16 cellular contexts compared by ENCODE assay signal in genomic region chr2:53964987-53965687, GRCh38. TPM values are rescaled to one million over a fixed set of nuclear protein-coding genes. Genes with fewer than 3 reads are reported as not detected.
DNase-seq lines count a peak whose midpoint lies in the region; ATAC-seq and TF ChIP-seq lines count a peak whose summit lies in the region.
"Had no signal": no experiment of that assay in that cellular context is flagged by ENCODE, and none has a peak within 500 bp of the region (broad histone marks: within the 10 kb centered on the region; RNA-seq: fewer than 3 reads in every experiment).

No MANE protein-coding gene starts in this region.

- H3K4me3 Mint-ChIP-seq in natural killer cell (no peak overlapping the region), T-cell (peak overlapping the region in 2 of 3 donors; percentile 13 to 20), type B pancreatic cell (peak overlapping the region; percentile 24)
- no peak overlapping the region for H3K4me3 Mint-ChIP-seq in natural killer cell treated with Interleukin-12 subunit alpha and Interleukin-12 subunit beta and Interleukin-15 and Interleukin-18, amount 100 ng/mL, for 72 hours
- H3K4me3 Mint-ChIP-seq: stimulated activated naive B cell treated with anti-CD40 and anti-IgM and Interleukin-4, amounts not matched to agents 10 μg/mL and 1 μg/mL and 100 μg/mL, for 72 hours had no signal

- no peaks in the 10 kb centered on the region for H3K9me3 Mint-ChIP-seq in natural killer cell
- no peaks in the 10 kb centered on the region for H3K9me3 Mint-ChIP-seq in natural killer cell treated with Interleukin-12 subunit alpha and Interleukin-12 subunit beta and Interleukin-15 and Interleukin-18, amount 100 ng/mL, for 72 hours
- H3K9me3 Mint-ChIP-seq in T-cell: no peaks in the 10 kb centered on the region
- no peaks in the 10 kb centered on the region for H3K9me3 Mint-ChIP-seq in type B pancreatic cell
- H3K9me3 Mint-ChIP-seq: stimulated activated naive B cell treated with anti-CD40 and anti-IgM and Interleukin-4, amounts not matched to agents 10 μg/mL and 1 μg/mL and 100 μg/mL, for 72 hours had no signal

- TF ChIP-seq CTCF in natural killer cell (IDR thresholded peaks at IDR 0.05): no peak
- no peak for TF ChIP-seq CTCF in type B pancreatic cell (conservative IDR thresholded peaks at IDR 0.05)

- peak overlapping the region; percentile 89 for H3K27ac ChIP-seq in epithelial cell of prostate

- peaks cover 80 to 82% of the 10 kb centered on the region in 2 donors for H3K4me1 Mint-ChIP-seq in natural killer cell
- H3K4me1 Mint-ChIP-seq in natural killer cell treated with Interleukin-12 subunit alpha and Interleukin-12 subunit beta and Interleukin-15 and Interleukin-18, amount 100 ng/mL, for 72 hours (ENCODE audit: low read depth in 2 of 2): peaks cover 54 to 74% of the 10 kb centered on the region in 2 donors
- H3K4me1 Mint-ChIP-seq in T-cell: peaks cover 82 to 90% (median 83%) of the 10 kb centered on the region in 3 donors
- peaks cover 38% of the 10 kb centered on the region for H3K4me1 Mint-ChIP-seq in type B pancreatic cell (ENCODE audit: unreplicated experiment)

- CTCF ChIA-PET in T-cell (lab: Charles Lee): no interaction called here

- peak overlapping the region; percentile 34 to 51 for H3K27ac Mint-ChIP-seq in natural killer cell
- H3K27ac Mint-ChIP-seq in natural killer cell treated with Interleukin-12 subunit alpha and Interleukin-12 subunit beta and Interleukin-15 and Interleukin-18, amount 100 ng/mL, for 72 hours: peak overlapping the region in 1 of 2 donors; percentile 31
- H3K27ac Mint-ChIP-seq in T-cell: peak overlapping the region in 1 of 2 donors; percentile 23
- peak overlapping the region; percentile 79 for H3K27ac Mint-ChIP-seq in type B pancreatic cell
- H3K27ac Mint-ChIP-seq: stimulated activated naive B cell treated with anti-CD40 and anti-IgM and Interleukin-4, amounts not matched to agents 10 μg/mL and 1 μg/mL and 100 μg/mL, for 72 hours had no signal

- POLR2A ChIA-PET in T-cell (lab: Charles Lee): interaction anchor here in 1 of 2 donors (0.7 kb wide), 1 partner anchor 1664 kb away, joined by 4 read pairs; no protein-coding TSS in a partner anchor

- no peaks in the 10 kb centered on the region for H3K27me3 Mint-ChIP-seq in natural killer cell (ENCODE audit: low read depth in 2 of 2)
- no peaks in the 10 kb centered on the region for H3K27me3 Mint-ChIP-seq in natural killer cell treated with Interleukin-12 subunit alpha and Interleukin-12 subunit beta and Interleukin-15 and Interleukin-18, amount 100 ng/mL, for 72 hours
- H3K27me3 Mint-ChIP-seq in T-cell: no peaks in the 10 kb centered on the region
- H3K27me3 Mint-ChIP-seq in type B pancreatic cell: no peaks in the 10 kb centered on the region
- H3K27me3 Mint-ChIP-seq: stimulated activated naive B cell treated with anti-CD40 and anti-IgM and Interleukin-4, amounts not matched to agents 10 μg/mL and 1 μg/mL and 100 μg/mL, for 72 hours had no signal

- intact Hi-C loops in natural killer cell (cut with micrococcal nuclease): loop anchor here (5.0 kb wide), 1 partner anchor 32 kb away; no protein-coding TSS in a partner anchor

- ATAC-seq in natural killer cell: no peak
- no peak for ATAC-seq in natural killer cell treated with Interleukin-12 subunit alpha and Interleukin-12 subunit beta and Interleukin-15 and Interleukin-18, amount 100 ng/mL, for 72 hours
- no peak for ATAC-seq in T-cell (replicated peaks in 1 of 4)
- no peak for ATAC-seq in HG02840 (IDR thresholded peaks at IDR 0.05; ENCODE audit: low FRiP score, unreplicated experiment)
- ATAC-seq in HG03571 (IDR thresholded peaks at IDR 0.05; ENCODE audit: unreplicated experiment): no peak

- no peak for DNase-seq in natural killer cell
- DNase-seq in natural killer cell treated with Interleukin-12 subunit alpha and Interleukin-12 subunit beta and Interleukin-15 and Interleukin-18, amount 100 ng/mL, for 72 hours (ENCODE audit: low spot score): no peak
- no peak for DNase-seq in T-cell
- no peak for DNase-seq in epithelial cell of prostate (ENCODE audit: low read depth, low spot score)
- DNase-seq in type B pancreatic cell (ENCODE audit: extremely low spot score, unreplicated experiment): no peak
- DNase-seq in EL: no peak
- DNase-seq: ACHN; activated CD4-positive, alpha-beta T cell treated with anti-CD3 and anti-CD28 coated beads, Interleukin-2, amount 50 U/mL, for 1 hour; activated T-cell treated with anti-CD3 and anti-CD28 coated beads, Interleukin-2, amount 50 U/mL, for 48 hours; amniotic stem cell; DMS153; NCI-H748 treated with DMSO at 0.1 percent for 48 hours; stimulated activated naive B cell treated with anti-CD40 and anti-IgM and Interleukin-4, amounts not matched to agents 10 μg/mL and 1 μg/mL and 100 μg/mL, for 72 hours; T1000 had no signal

- no peaks in the 10 kb centered on the region for H3K36me3 Mint-ChIP-seq in natural killer cell
- H3K36me3 Mint-ChIP-seq in natural killer cell treated with Interleukin-12 subunit alpha and Interleukin-12 subunit beta and Interleukin-15 and Interleukin-18, amount 100 ng/mL, for 72 hours: peaks cover 4% of the 10 kb centered on the region
- peaks cover 13% of the 10 kb centered on the region for H3K36me3 Mint-ChIP-seq in T-cell
- H3K36me3 Mint-ChIP-seq in type B pancreatic cell: peaks cover 7% of the 10 kb centered on the region

RNA-seq across cellular contexts. Expression of gene PSME4, which starts 5.7 kb away (rescaled TPM):
- total RNA-seq in natural killer cell (100 to 1,000 TPM; 140 to 149 (median 141) TPM), T-cell (10 to 100 TPM; 39.8 to 87.4 (median 44.6) TPM), type B pancreatic cell (ENCODE audit: low replicate concordance) (59.0 and 65.6 TPM in 2 replicates)
- 10 to 100 TPM; 64.9 to 85.0 TPM for total RNA-seq in natural killer cell treated with Interleukin-12 subunit alpha and Interleukin-12 subunit beta and Interleukin-15 and Interleukin-18, amount 100 ng/mL, for 72 hours

Comparison
In these comparisons a context has a peak if more than half of its experiments do, and no peak if none do; other contexts are left out.
1. H3K4me3 Mint-ChIP-seq: peak in T-cell (2 of 3) and type B pancreatic cell (single experiment); none in natural killer cell (single experiment) and natural killer cell treated with Interleukin-12 subunit alpha and Interleukin-12 subunit beta and Interleukin-15 and Interleukin-18, amount 100 ng/mL, for 72 hours (single experiment).